ENCODE assay signal across 27 cellular contexts in the genomic region with DNA sequence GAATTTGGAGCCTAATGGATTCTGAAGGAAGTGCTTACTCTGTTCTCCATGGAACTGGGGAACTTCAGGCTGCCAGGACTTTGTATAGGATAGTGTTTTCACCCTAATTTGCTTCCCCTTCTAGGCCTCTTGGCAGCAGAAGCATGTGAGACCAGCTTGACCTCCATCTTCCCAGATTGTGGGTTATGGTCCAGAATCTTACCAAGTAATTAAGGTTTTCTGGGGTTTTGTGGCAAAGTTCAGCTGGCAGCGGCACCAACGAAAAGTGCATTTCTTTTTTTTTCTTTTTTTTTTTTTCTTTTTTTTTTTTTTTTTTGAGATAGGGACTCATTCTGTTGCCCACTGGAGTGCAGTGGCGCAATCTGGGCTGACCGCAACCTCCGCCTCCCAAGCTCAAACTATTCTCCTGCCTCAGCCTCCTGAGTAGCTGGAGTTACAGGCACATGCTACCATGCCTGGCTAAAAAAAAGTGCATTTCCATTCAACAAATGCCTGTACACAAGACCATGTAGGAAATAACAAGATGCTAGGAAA. TPM values are rescaled to one million over a fixed set of nuclear protein-coding genes. Genes with fewer than 3 reads are reported as not detected.
"Had no signal": no experiment of that assay in that cellular context is flagged by ENCODE, and none has a peak within 500 bp of the region (broad histone marks: within the 10 kb centered on the region; RNA-seq: fewer than 3 reads in every experiment).

No MANE protein-coding gene starts in this region.

- ATAC-seq: K562, Right ventricle myocardium inferior, SK-N-SH treated with all-trans-retinoic acid at 6 μM for 48 hours had no signal

- H3K36me3 Mint-ChIP-seq: IgD-negative memory B cell had no signal

- H3K4me1 ChIP-seq: SJCRH30 had no signal

- H3K9ac ChIP-seq: KMS-11 had no signal

- H3K27ac ChIP-seq: HL-60, KMS-11, PC-9, Peyer's patch, SJCRH30 had no signal

- FAIRE-seq: HTR-8/SVneo, K562 had no signal

- H3K9me3 Mint-ChIP-seq: IgD-negative memory B cell had no signal

- H3K9me3 ChIP-seq: Peyer's patch, SJCRH30 had no signal

- H3K4me3 ChIP-seq: K562, PC-9, Peyer's patch, SJCRH30 had no signal

- H3K27ac Mint-ChIP-seq: IgD-negative memory B cell had no signal

- H3K27me3 ChIP-seq: SJCRH30 had no signal

- H3K4me2 ChIP-seq: KMS-11, PC-9 had no signal

- H2AFZ ChIP-seq: PC-9 had no signal

- DNase-seq: Kasumi-1, MM.1S, NCI-H1048, NCI-H1105, NCI-H1417, NCI-H146, NCI-H2029, NCI-H2081 treated with DMSO at 0.1 percent for 48 hours, NCI-H2171, NCI-H226, NCI-H446, NCI-H510A, NCI-H524 treated with DMSO at 0.1 percent for 48 hours, PC-9, Peyer's patch, SHP77 treated with DMSO at 0.1 percent for 48 hours, SJCRH30 had no signal

RNA-seq across cellular contexts. Expression of a gene that starts 3.4 kb away (rescaled TPM):
- total RNA-seq: M059J; RPMI7951; T-helper 1 cell treated with Interleukin-12 subunit alpha and Interleukin-12 subunit beta and Interleukin-4 antibody, amounts not matched to agents 30 ng/mL and 1 ng/mL, for 36 hours had no signal
